In genomic region chr5:150508021-150508640, GRCh38 we compare ENCODE assay signal across 10 cellular contexts. TPM values are rescaled to one million over a fixed set of nuclear protein-coding genes. Genes with fewer than 3 reads are reported as not detected.
DNase-seq lines count a peak whose midpoint lies in the region; ATAC-seq and TF ChIP-seq lines count a peak whose summit lies in the region.
"Had no signal": no experiment of that assay in that cellular context is flagged by ENCODE, and none has a peak within 500 bp of the region (broad histone marks: within the 10 kb centered on the region; RNA-seq: fewer than 3 reads in every experiment).

Gene NDST1 (plus strand): TSS chr5:150508131. CDS start chr5:150521255, 13,124 bp downstream.

- TF ChIP-seq CTCF in fibroblast of lung (conservative IDR thresholded peaks at IDR 0.05 in 1 of 2, IDR thresholded peaks at IDR 0.05 in 1 of 2; ENCODE audit: low read depth in 1 of 2, low read length in 2 of 2) (no peak), tibial nerve (IDR thresholded peaks at IDR 0.05) (no peak)

- H3K27ac ChIP-seq in fibroblast of lung (ENCODE audit: insufficient read depth, low read length) (no peak within 1 kb of the TSS), tibial nerve (peak within 1 kb of the TSS; percentile 56 to 91 (median 82))

- TF ChIP-seq EP300 in tibial nerve (IDR thresholded peaks at IDR 0.05), result no peak

- H3K36me3 ChIP-seq in fibroblast of lung (ENCODE audit: control insufficient read depth, insufficient read depth, low read length) (peaks cover 3% of the 10 kb centered on the region), mucosa of stomach (ENCODE audit: control insufficient read depth, insufficient read depth, low read length) (no peaks in the 10 kb centered on the region), tibial nerve (no peaks in the 10 kb centered on the region)

- no peak for DNase-seq in RPMI7951 (ENCODE audit: low read depth)
- no peak for DNase-seq in fibroblast of lung (ENCODE audit: low read depth in 2 of 2)
- no peak for DNase-seq in tibial nerve (ENCODE audit: low spot score in 2 of 2)
- no peak for DNase-seq in GOT3 (lab: John Stamatoyannopoulos, UW)
- DNase-seq in DMS 273 treated with DMSO at 0.1 percent for 48 hours (lab: John Stamatoyannopoulos, UW), result no peak
- DNase-seq in DMS79 (lab: John Stamatoyannopoulos, UW), result no peak
- DNase-seq: activated T-cell treated with anti-CD3 and anti-CD28 coated beads, Interleukin-2, amount 50 U/mL, for 1 hour; head of caudate nucleus had no signal

- no peak within 1 kb of the TSS for H3K4me2 ChIP-seq in fibroblast of lung (ENCODE audit: extremely low read depth, insufficient read depth, low read length)

- H3K79me2 ChIP-seq in fibroblast of lung (ENCODE audit: control insufficient read depth, insufficient read depth, low read length), result peaks cover 96% of the 10 kb centered on the region

- H3K9ac ChIP-seq in fibroblast of lung (ENCODE audit: insufficient read depth, low read length) (no peak within 1 kb of the TSS), mucosa of stomach (ENCODE audit: low read length) (peak within 1 kb of the TSS; percentile 32)

- H3K9me3 ChIP-seq in fibroblast of lung (ENCODE audit: control insufficient read depth, insufficient read depth, low read depth, low read length) (no peaks in the 10 kb centered on the region), mucosa of stomach (ENCODE audit: control insufficient read depth, low read length) (no peaks in the 10 kb centered on the region), tibial nerve (no peaks in the 10 kb centered on the region)

- no peaks in the 10 kb centered on the region for H4K20me1 ChIP-seq in fibroblast of lung (ENCODE audit: control insufficient read depth, extremely low read depth, insufficient read depth, low read length)

- peaks cover 41% of the 10 kb centered on the region for H3K4me1 ChIP-seq in fibroblast of lung (ENCODE audit: control insufficient read depth, extremely low read depth, insufficient read depth, low read length)
- H3K4me1 ChIP-seq in mucosa of stomach (ENCODE audit: control insufficient read depth, insufficient read depth, low read length), result peaks cover 76% of the 10 kb centered on the region
- H3K4me1 ChIP-seq in tibial nerve, result peaks cover 3 to 100% (median 92%) of the 10 kb centered on the region in 4 donors

- no peak within 1 kb of the TSS for H2AFZ ChIP-seq in fibroblast of lung (ENCODE audit: low read length)

- no peaks in the 10 kb centered on the region for H3K27me3 ChIP-seq in fibroblast of lung (ENCODE audit: control insufficient read depth, insufficient read depth, low read length)
- H3K27me3 ChIP-seq in mucosa of stomach (ENCODE audit: control insufficient read depth, insufficient read depth, low read length), result no peaks in the 10 kb centered on the region
- H3K27me3 ChIP-seq in tibial nerve, result no peaks in the 10 kb centered on the region

- no peak for TF ChIP-seq POLR2A in tibial nerve (IDR thresholded peaks at IDR 0.05)

- ATAC-seq in HG02852 (IDR thresholded peaks at IDR 0.05; ENCODE audit: unreplicated experiment), result no peak

- 58% methylated on average over 11 of the region's 11 CpGs for WGBS in tibial nerve, 2 donors

- H3K4me3 ChIP-seq in fibroblast of lung (replicated peaks in 1 of 4; ENCODE audit: control extremely low read depth in 1 of 4, insufficient read depth in 1 of 4, low read depth in 3 of 4, low read length in 4 of 4) (no peak within 1 kb of the TSS), mucosa of stomach (ENCODE audit: low read length) (no peak within 1 kb of the TSS), tibial nerve (no peak within 1 kb of the TSS)

RNA-seq across cellular contexts. Expression of gene NDST1, which starts in this region (rescaled TPM):
- 18.5 and 21.3 TPM in 2 replicates for total RNA-seq in RPMI7951 (2014; rRNA removed; shearing (Covaris generic))
- 18.2 and 38.5 TPM in 2 replicates for total RNA-seq in fibroblast of lung
- polyA plus RNA-seq in fibroblast of lung, result 50.5 and 94.8 TPM in 2 replicates
- polyA plus RNA-seq in fibroblast of lung (2012), result 69.9 and 152 TPM in 2 replicates
- polyA minus RNA-seq in fibroblast of lung (ENCODE audit: low replicate concordance), result 218 and 448 TPM in 2 replicates
- total RNA-seq in tibial nerve, result 100 to 1,000 TPM in 2 of 4 donors, 10 to 100 TPM in 2; 53.2 to 137 (median 104) TPM
